ENCODE assay signal across 1 cellular context in the genomic region with DNA sequence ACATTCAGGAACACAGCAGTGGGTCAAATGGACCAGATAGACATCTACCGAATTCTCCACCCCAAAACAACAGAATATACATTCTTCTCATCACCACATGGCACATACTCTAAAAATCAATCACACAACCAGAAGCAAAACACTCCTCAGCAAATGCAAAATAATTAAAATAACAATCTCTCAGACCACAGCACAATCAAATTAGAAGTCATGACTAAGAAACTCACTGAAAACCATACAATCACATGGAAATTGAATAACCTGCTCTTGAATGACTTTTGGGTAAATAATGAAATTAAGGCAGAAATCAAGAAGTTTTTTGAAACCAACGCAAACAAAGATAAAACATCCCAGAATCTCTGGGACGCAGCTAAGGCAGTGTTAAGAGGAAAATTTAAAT.
TF ChIP-seq lines count a peak whose summit lies in the region.

No MANE protein-coding gene starts in this region.

TF ChIP-seq in SK-N-SH treated with all-trans-retinoic acid at 6 μM for 48 hours, 23 proteins besides CTCF, POLR2A, EP300 and RAD21 (continued from another document):
- TF ChIP-seq, protein P1, sequence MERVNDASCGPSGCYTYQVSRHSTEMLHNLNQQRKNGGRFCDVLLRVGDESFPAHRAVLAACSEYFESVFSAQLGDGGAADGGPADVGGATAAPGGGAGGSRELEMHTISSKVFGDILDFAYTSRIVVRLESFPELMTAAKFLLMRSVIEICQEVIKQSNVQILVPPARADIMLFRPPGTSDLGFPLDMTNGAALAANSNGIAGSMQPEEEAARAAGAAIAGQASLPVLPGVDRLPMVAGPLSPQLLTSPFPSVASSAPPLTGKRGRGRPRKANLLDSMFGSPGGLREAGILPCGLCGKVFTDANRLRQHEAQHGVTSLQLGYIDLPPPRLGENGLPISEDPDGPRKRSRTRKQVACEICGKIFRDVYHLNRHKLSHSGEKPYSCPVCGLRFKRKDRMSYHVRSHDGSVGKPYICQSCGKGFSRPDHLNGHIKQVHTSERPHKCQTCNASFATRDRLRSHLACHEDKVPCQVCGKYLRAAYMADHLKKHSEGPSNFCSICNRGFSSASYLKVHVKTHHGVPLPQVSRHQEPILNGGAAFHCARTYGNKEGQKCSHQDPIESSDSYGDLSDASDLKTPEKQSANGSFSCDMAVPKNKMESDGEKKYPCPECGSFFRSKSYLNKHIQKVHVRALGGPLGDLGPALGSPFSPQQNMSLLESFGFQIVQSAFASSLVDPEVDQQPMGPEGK (CRISPR knock-in tag; IDR thresholded peaks at IDR 0.05; ENCODE audit: borderline replicate concordance), result peak; percentile 36; the same call in 1 of the 2 replicates
- TF ChIP-seq BACH2 (CRISPR knock-in tag; IDR thresholded peaks at IDR 0.05; ENCODE audit: borderline replicate concordance), result no peak
